In the genomic region with DNA sequence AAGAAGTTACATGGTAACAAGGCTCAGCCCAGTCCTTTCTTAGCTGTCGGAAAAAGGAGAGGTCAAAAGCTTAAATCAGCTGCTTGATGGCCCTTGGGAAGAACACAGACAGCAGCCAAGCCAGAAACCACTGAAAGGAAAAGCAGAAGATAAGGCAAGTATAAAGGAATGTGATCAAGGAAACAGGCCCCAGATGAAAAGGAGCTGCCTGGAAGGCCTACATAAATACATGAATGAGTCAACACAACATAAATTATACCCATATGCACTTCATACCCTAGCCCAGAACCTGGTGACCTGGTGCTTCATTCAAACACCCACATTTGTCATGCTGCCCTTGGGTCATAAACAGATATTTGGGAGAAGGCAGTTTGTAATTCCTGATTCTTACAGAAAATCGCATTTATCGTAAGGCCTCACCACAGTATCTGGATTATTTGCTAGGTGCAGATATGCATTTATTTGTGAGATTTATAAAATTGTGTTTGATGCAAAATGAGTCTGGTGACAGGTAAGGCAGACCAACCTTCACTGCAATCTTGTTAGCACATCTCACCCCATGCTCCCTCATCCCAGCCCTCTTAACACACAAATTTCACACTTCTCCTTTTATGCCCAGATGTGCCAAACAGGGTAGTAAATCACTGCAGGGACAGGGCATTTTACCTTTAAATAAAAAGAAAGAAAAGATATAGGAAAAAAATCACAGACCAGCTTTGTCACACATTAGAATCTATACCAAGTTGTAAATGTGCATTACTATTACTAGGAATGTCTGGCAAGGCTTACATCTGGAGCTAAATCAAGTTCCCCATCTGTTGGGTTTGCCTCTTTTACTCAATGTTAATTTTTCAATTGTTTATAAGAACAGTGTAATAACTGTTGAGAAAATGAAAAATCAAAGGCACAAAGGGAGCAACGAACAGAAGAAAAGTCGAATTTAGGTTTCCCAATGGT, we compare ENCODE assay signal across 10 cellular contexts.
A peak's percentile ranks its signal among the peaks of the same experiment; 100 is the strongest.
DNase-seq lines count a peak whose midpoint lies in the region; ATAC-seq and TF ChIP-seq lines count a peak whose summit lies in the region.
"Had no signal": no experiment of that assay in that cellular context is flagged by ENCODE, and none has a peak within 500 bp of the region (broad histone marks: within the 10 kb centered on the region; RNA-seq: fewer than 3 reads in every experiment).

No MANE protein-coding gene starts in this region.

- no peaks in the 10 kb centered on the region for H3K9me3 ChIP-seq in Karpas-422 (ENCODE audit: low read length)
- H3K9me3 ChIP-seq: Peyer's patch had no signal

- H2BK5ac ChIP-seq in mesendoderm (ENCODE audit: low read length), result no peak overlapping the region

- H2BK120ac ChIP-seq in mesendoderm (ENCODE audit: low read depth, low read length), result no peak overlapping the region

- H4K20me1 ChIP-seq in Karpas-422 (ENCODE audit: insufficient read depth, low read depth, low read length), result no peaks in the 10 kb centered on the region

- H3K9me2 ChIP-seq in Karpas-422 (replicated peaks; ENCODE audit: insufficient read depth, low read length), result no peaks in the 10 kb centered on the region

- H3K4ac ChIP-seq in mesendoderm (ENCODE audit: low read depth, low read length), result no peak overlapping the region

- no peak for ATAC-seq in GM21447 (IDR thresholded peaks at IDR 0.05; ENCODE audit: unreplicated experiment)
- no peak for ATAC-seq in GM18511 (IDR thresholded peaks at IDR 0.05; ENCODE audit: unreplicated experiment)
- ATAC-seq in GM18868 (IDR thresholded peaks at IDR 0.05; ENCODE audit: unreplicated experiment), result no peak
- ATAC-seq: CD8-positive, alpha-beta T cell had no signal

- H2AK5ac ChIP-seq in mesendoderm (ENCODE audit: low read length), result no peak overlapping the region

- H4K5ac ChIP-seq in mesendoderm (ENCODE audit: low read length), result no peak overlapping the region

- H3K4me3 ChIP-seq in Karpas-422 (ENCODE audit: low read length), result no peak overlapping the region
- H3K4me3 ChIP-seq in choroid plexus epithelial cell (ENCODE audit: low read depth, low read length), result no peak overlapping the region
- no peak overlapping the region for H3K4me3 ChIP-seq in mesendoderm (ENCODE audit: low read length)
- H3K4me3 ChIP-seq: Peyer's patch had no signal

- no peaks in the 10 kb centered on the region for H3K79me1 ChIP-seq in mesendoderm (ENCODE audit: low read length)

- no peaks in the 10 kb centered on the region for H3K36me3 ChIP-seq in Karpas-422 (ENCODE audit: insufficient read depth, low read length)
- no peaks in the 10 kb centered on the region for H3K36me3 ChIP-seq in mesendoderm (ENCODE audit: control insufficient read depth, insufficient read depth, low read length)

- no CpG with 5 or more reads among the region's 5 CpGs for WGBS in mesendoderm (ENCODE audit: extremely low coverage, insufficient coverage, low lambda C conversion rate)

- H3K27me3 ChIP-seq in Karpas-422 (ENCODE audit: low read length), result no peaks in the 10 kb centered on the region
- no peaks in the 10 kb centered on the region for H3K27me3 ChIP-seq in mesendoderm (ENCODE audit: insufficient read depth, low read length, poor library complexity)
- H3K27me3 ChIP-seq: Peyer's patch had no signal

- H3K9ac ChIP-seq in Karpas-422 (ENCODE audit: low read length) (no peak overlapping the region), mesendoderm (ENCODE audit: low read length) (no peak overlapping the region)

- DNase-seq in A172 (ENCODE audit: low spot score) (peak; percentile 85), Karpas-422 (no peak), choroid plexus epithelial cell (ENCODE audit: low read depth) (peak; percentile 92), mesendoderm (peak; percentile 19), retina (no peak)
- DNase-seq: CD8-positive, alpha-beta T cell; Peyer's patch had no signal

- no peak overlapping the region for H4K8ac ChIP-seq in mesendoderm (ENCODE audit: low read depth, low read length)

- no peak overlapping the region for H3K4me2 ChIP-seq in Karpas-422 (ENCODE audit: low read depth, low read length, poor library complexity, severe bottlenecking)
- H3K4me2 ChIP-seq in mesendoderm (ENCODE audit: low read length), result no peak overlapping the region

- H3K18ac ChIP-seq in mesendoderm (ENCODE audit: low read length), result no peak overlapping the region

- H3K56ac ChIP-seq in mesendoderm (ENCODE audit: low read length), result no peak overlapping the region

- no peak overlapping the region for H2BK15ac ChIP-seq in mesendoderm (replicated peaks; ENCODE audit: low read depth)

- H3K4me1 ChIP-seq in Karpas-422 (ENCODE audit: low read length) (peaks cover 15% of the 10 kb centered on the region), mesendoderm (ENCODE audit: control insufficient read depth, low read depth, low read length) (no peaks in the 10 kb centered on the region)

- peak overlapping the region; percentile 11 for H3K27ac ChIP-seq in Karpas-422 (ENCODE audit: low read length)
- no peak overlapping the region for H3K27ac ChIP-seq in mesendoderm (ENCODE audit: low read depth, low read length)

- H3K23ac ChIP-seq in mesendoderm (ENCODE audit: low read length), result no peak overlapping the region

- H3K79me2 ChIP-seq in Karpas-422 (ENCODE audit: low read length) (no peaks in the 10 kb centered on the region), mesendoderm (ENCODE audit: control insufficient read depth, insufficient read depth, low read length) (no peaks in the 10 kb centered on the region)

- H2AFZ ChIP-seq in Karpas-422 (ENCODE audit: low read length), result no peak overlapping the region

- no peak for TF ChIP-seq CTCF in choroid plexus epithelial cell (conservative IDR thresholded peaks at IDR 0.05; ENCODE audit: low read depth, low read length)

Comparison
In these comparisons a context has a peak if more than half of its experiments do, and no peak if none do; other contexts are left out.
1. DNase-seq: peak in A172 (single experiment), choroid plexus epithelial cell (single experiment) and mesendoderm (single experiment); none in Karpas-422 (single experiment) and retina (single experiment).